30 cellular contexts compared by ENCODE assay signal in the genomic region with DNA sequence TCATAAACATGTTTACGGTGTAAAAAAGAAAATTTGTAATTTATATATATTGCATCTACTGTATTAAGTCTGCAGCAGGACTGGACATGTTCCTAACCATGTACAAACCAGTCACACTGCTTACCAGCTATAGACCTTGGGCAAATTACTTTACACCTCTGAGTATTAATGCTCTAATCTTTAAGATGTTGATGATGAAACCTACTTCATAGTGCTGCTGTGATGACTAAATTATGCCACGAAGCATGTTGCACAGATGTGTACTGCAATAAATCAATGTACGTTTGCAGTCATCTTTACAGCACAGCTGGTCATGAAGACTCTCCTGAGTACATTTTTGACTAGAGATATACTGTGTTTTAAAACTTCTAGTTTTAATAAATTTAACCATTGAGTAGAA. TPM values are rescaled to one million over a fixed set of nuclear protein-coding genes. Genes with fewer than 3 reads are reported as not detected.
"Had no signal": no experiment of that assay in that cellular context is flagged by ENCODE, and none has a peak within 500 bp of the region (broad histone marks: within the 10 kb centered on the region; RNA-seq: fewer than 3 reads in every experiment).

No MANE protein-coding gene starts in this region.

- H3K4me3 ChIP-seq: ascending aorta, coronary artery, dorsolateral prefrontal cortex, gastrocnemius medialis, hepatocyte, ovary, sigmoid colon, spleen, thoracic aorta had no signal

- H3K4me1 ChIP-seq: sigmoid colon, spleen had no signal

- ATAC-seq: gastrocnemius medialis; left cardiac atrium; left ventricle myocardium superior; stimulated activated naive CD8-positive, alpha-beta T cell treated with anti-CD3 and anti-CD28 coated beads, Interleukin-15, Interleukin-2, amounts not matched to agents 100 U/mL and 50 U/mL, for 24 hours; T-helper 17 cell had no signal

- H3K27ac ChIP-seq: ascending aorta, coronary artery, dorsolateral prefrontal cortex, gastrocnemius medialis, hepatocyte, neutrophil, ovary, sigmoid colon, spleen, thoracic aorta had no signal

- H3K9me3 ChIP-seq: ascending aorta, gastrocnemius medialis, neutrophil, ovary, sigmoid colon, thoracic aorta had no signal

- DNase-seq: activated CD4-positive, alpha-beta memory T cell treated with anti-CD3 and anti-CD28 coated beads for 36 hours; activated CD4-positive, alpha-beta T cell treated with anti-CD3 and anti-CD28 coated beads, Interleukin-2, amount 10 ng/mL, durations not matched to agents 24 days and 14 days; activated CD4-positive, CD25-positive, alpha-beta regulatory T cell treated with anti-CD3 and anti-CD28 coated beads, Interleukin-2, amount 50 U/mL, for 72 hours; activated CD8-positive, alpha-beta memory T cell treated with anti-CD3 and anti-CD28 coated beads, Interleukin-2, amount 50 U/mL, for 48 hours; activated gamma-delta T cell; activated naive CD4-positive, alpha-beta T cell treated with anti-CD3 and anti-CD28 coated beads, Interleukin-2, amount 10 ng/mL, durations not matched to agents 7 days and 5 days; activated naive CD8-positive, alpha-beta T cell treated with anti-CD3 and anti-CD28 coated beads, Interleukin-2, amount 10 ng/mL, durations not matched to agents 7 days and 5 days; activated T-cell treated with anti-CD3 and anti-CD28 coated beads, Interleukin-2, amount 50 U/mL, for 24 hours; dorsolateral prefrontal cortex; effector memory CD4-positive, alpha-beta T cell; gastrocnemius medialis; glutamatergic neuron; islet precursor cell; left cardiac atrium; left ventricle myocardium superior; naive B cell; nephron progenitor cell; ovary; sigmoid colon; spleen; stimulated activated naive CD8-positive, alpha-beta T cell treated with anti-CD3 and anti-CD28 coated beads, Interleukin-15, Interleukin-2, amounts not matched to agents 100 U/mL and 50 U/mL, for 24 hours; T-helper 17 cell; T1000; trophoblast cell had no signal

- H3K4me2 ChIP-seq: hepatocyte had no signal

- H3K36me3 ChIP-seq: ascending aorta, gastrocnemius medialis, neutrophil, ovary, sigmoid colon, spleen, thoracic aorta had no signal

- H2AFZ ChIP-seq: hepatocyte had no signal

- H3K79me2 ChIP-seq: hepatocyte had no signal

- H3K27me3 ChIP-seq: ascending aorta, dorsolateral prefrontal cortex, gastrocnemius medialis, hepatocyte, neutrophil, ovary, sigmoid colon, spleen had no signal

RNA-seq across cellular contexts. Expression of gene PRKN, which starts 42.6 kb away (rescaled TPM):
- total RNA-seq: activated CD4-positive, alpha-beta T cell treated with anti-CD3 and anti-CD28 coated beads, Interleukin-2, amount 10 ng/mL, durations not matched to agents 24 days and 14 days; activated CD8-positive, alpha-beta memory T cell treated with anti-CD3 and anti-CD28 coated beads for 36 hours had no signal

RNA-seq across cellular contexts. Expression of gene PACRG, which starts 42.8 kb away (rescaled TPM):
- total RNA-seq: activated CD4-positive, alpha-beta memory T cell treated with anti-CD3 and anti-CD28 coated beads for 36 hours; activated CD4-positive, alpha-beta T cell treated with anti-CD3 and anti-CD28 coated beads, Interleukin-2, amount 10 ng/mL, durations not matched to agents 24 days and 14 days; activated CD8-positive, alpha-beta memory T cell treated with anti-CD3 and anti-CD28 coated beads for 36 hours; ascending aorta had no signal
